ENCODE assay signal across 8 cellular contexts in genomic region chr22:41380993-41381328, GRCh38. TPM values are rescaled to one million over a fixed set of nuclear protein-coding genes. Genes with fewer than 3 reads are reported as not detected.
DNase-seq lines count a peak whose midpoint lies in the region; ATAC-seq, FAIRE-seq and TF ChIP-seq lines count a peak whose summit lies in the region.

No MANE protein-coding gene starts in this region.

- no peaks in the 10 kb centered on the region for H3K9me3 Mint-ChIP-seq in CD4-positive, alpha-beta T cell

- peaks cover 6% of the 10 kb centered on the region for H3K36me3 Mint-ChIP-seq in CD4-positive, alpha-beta T cell (ENCODE audit: low read depth)

- H3K4me3 Mint-ChIP-seq in CD4-positive, alpha-beta T cell: peak overlapping the region; percentile 98

- ATAC-seq in CD4-positive, alpha-beta T cell (ENCODE audit: poor library complexity): peak; percentile 0
- ATAC-seq in HG03442 (IDR thresholded peaks at IDR 0.05; ENCODE audit: unreplicated experiment): peak; percentile 18
- ATAC-seq in pancreas: peak; percentile 60 to 64 (median 62)

- H3K4me1 Mint-ChIP-seq in CD4-positive, alpha-beta T cell (ENCODE audit: low read depth): peaks cover 31% of the 10 kb centered on the region

- CTCF ChIA-PET in CD4-positive, alpha-beta T cell (lab: Charles Lee): interaction anchor here (1.4 to 1.5 kb wide), 3 partner anchors 80 to 146 kb away, joined by 3 to 6 read pairs (median 5); partner anchors contain the start of gene ZC3H7B

- H3K36me3 ChIP-seq in WERI-Rb-1 (no peaks in the 10 kb centered on the region; the same call in 1 of the 2 replicates), pancreas (no peaks in the 10 kb centered on the region)

- POLR2A ChIA-PET in CD4-positive, alpha-beta T cell (lab: Charles Lee): interaction anchor here (0.6 to 4.7 kb wide), 31 partner anchors 8 to 1337 kb away, joined by 3 to 66 read pairs (median 7); partner anchors contain the start of genes ACO2, CCDC134, DESI1 and EP300

- no peak for DNase-seq in CD4-positive, alpha-beta T cell
- no peak for DNase-seq in GM19239 (ENCODE audit: insufficient read length, low spot score)
- no peak for DNase-seq in WERI-Rb-1
- peak; percentile 97 for DNase-seq in fibroblast of villous mesenchyme (ENCODE audit: low read depth)
- peak in 3 of 6 donors; percentile 84 to 88 (median 88) for DNase-seq in pancreas
- DNase-seq in superior temporal gyrus (ENCODE audit: extremely low spot score): no peak
- DNase-seq in D341Med (ENCODE audit: low spot score): no peak

- H3K27me3 ChIP-seq in CD4-positive, alpha-beta T cell (ENCODE audit: control insufficient read depth, insufficient read depth, low read length): no peaks in the 10 kb centered on the region
- H3K27me3 ChIP-seq in WERI-Rb-1 (ENCODE audit: insufficient read depth, low read depth, severe bottlenecking) (no peaks in the 10 kb centered on the region), pancreas (no peaks in the 10 kb centered on the region)

- no peak for TF ChIP-seq CTCF in CD4-positive, alpha-beta T cell (IDR thresholded peaks at IDR 0.05)
- no peak for TF ChIP-seq CTCF in WERI-Rb-1 (IDR thresholded peaks at IDR 0.05; ENCODE audit: low read depth, low read length)
- TF ChIP-seq CTCF in fibroblast of villous mesenchyme (IDR thresholded peaks at IDR 0.05; ENCODE audit: insufficient read depth, low read depth, low read length): no peak
- no peak for TF ChIP-seq CTCF in pancreas (IDR thresholded peaks at IDR 0.05)

- H3K27me3 Mint-ChIP-seq in CD4-positive, alpha-beta T cell: no peaks in the 10 kb centered on the region

- WGBS in pancreas, 2 donors: 0 to 1% methylated on average over 19 to 22 of the region's 22 CpGs

- no peaks in the 10 kb centered on the region for H3K9me3 ChIP-seq in CD4-positive, alpha-beta T cell (ENCODE audit: control insufficient read depth, low read length)
- H3K9me3 ChIP-seq in WERI-Rb-1 (ENCODE audit: severe bottlenecking) (no peaks in the 10 kb centered on the region), pancreas (no peaks in the 10 kb centered on the region)

- H3K27ac ChIP-seq in CD4-positive, alpha-beta T cell (ENCODE audit: low read depth, low read length): peak overlapping the region; percentile 78
- H3K27ac ChIP-seq in WERI-Rb-1 (peak overlapping the region; percentile 97), pancreas (peak overlapping the region; percentile 96 to 100 (median 98))

- peak overlapping the region; percentile 99 for H3K27ac Mint-ChIP-seq in CD4-positive, alpha-beta T cell

- peak; percentile 37 for FAIRE-seq in GM19239 (lab: Jason Lieb, UNC)
- FAIRE-seq in pancreas (lab: Jason Lieb, UNC): peak; percentile 43

- intact Hi-C loops in CD4-positive, alpha-beta T cell (cut with DNase I, micrococcal nuclease): loop anchor here (1.0 to 5.0 kb wide), 10 partner anchors 66 to 524 kb away; partner anchors contain the start of genes RANGAP1 (in 2 of the 2), ST13 (in 2 of the 2), XPNPEP3 (in 2 of the 2) and ACO2 (in 1 of the 2)
- intact Hi-C loops in pancreas (cut with DNase I): no loop called here

- H3K4me1 ChIP-seq in pancreas: peaks cover 6 to 17% (median 12%) of the 10 kb centered on the region in 3 donors

- H3K4me3 ChIP-seq in WERI-Rb-1 (ENCODE audit: low read depth, low read length) (peak overlapping the region; percentile 57), fibroblast of villous mesenchyme (ENCODE audit: low read depth, low read length) (peak overlapping the region; percentile 64), pancreas (peak overlapping the region in 3 of 4 donors; percentile 78 to 80 (median 78))

RNA-seq across cellular contexts. Expression of gene TEF, which starts 0.8 kb away (rescaled TPM):
- 1 to 10 TPM; 2.4 to 2.6 TPM for total RNA-seq in CD4-positive, alpha-beta T cell
- total RNA-seq in fibroblast of villous mesenchyme (7.7 and 8.6 TPM in 2 replicates), pancreas (10 to 100 TPM in 5 of 6 donors, 1 to 10 TPM in 1; 8.3 to 19.6 (median 17.6) TPM)
- 10 to 100 TPM in 1 of 2 donors, 1 to 10 TPM in 1; 8.8 to 18.7 TPM for polyA plus RNA-seq in pancreas

Comparison
In these comparisons a context has a peak if more than half of its experiments do, and no peak if none do; other contexts are left out.
1. ATAC-seq: peak in every context shown above with its lines; median percentile 62 in pancreas; 18 in HG03442; 0 in CD4-positive, alpha-beta T cell.
2. intact Hi-C loops: an anchor here in CD4-positive, alpha-beta T cell (1.0 to 5.0 kb wide); none called in pancreas.